Comparison of ENCODE assay signal across 32 cellular contexts in the genomic region with DNA sequence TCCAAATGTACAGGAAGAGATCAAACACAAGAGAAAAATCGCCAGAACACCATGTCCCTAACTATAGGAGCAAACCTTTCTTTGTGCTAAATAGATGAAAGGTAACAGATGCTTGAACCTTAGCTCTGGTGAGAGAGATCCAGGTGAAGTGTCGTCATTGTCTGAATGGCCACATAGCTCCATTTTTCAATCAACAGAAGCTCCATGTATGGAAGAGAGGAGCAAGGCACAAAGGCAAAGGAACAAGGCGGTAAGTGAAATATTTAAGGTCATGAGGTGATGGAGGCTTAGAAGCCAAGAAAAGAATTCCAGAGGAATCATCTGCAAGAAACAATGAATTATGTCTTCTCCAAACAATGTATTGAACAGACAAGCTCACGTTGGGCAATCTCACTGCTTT.
"Had no signal": no experiment of that assay in that cellular context is flagged by ENCODE, and none has a peak within 500 bp of the region (broad histone marks: within the 10 kb centered on the region; RNA-seq: fewer than 3 reads in every experiment).

No MANE protein-coding gene starts in this region.

- H3K4me3 ChIP-seq: left lung, lower lobe of right lung, mucosa of descending colon, pancreas, prostate gland, skin epidermis, stomach, suprapubic skin, thoracic aorta, tibial artery, uterus had no signal

- H3K36me3 Mint-ChIP-seq: immature natural killer cell; naive thymus-derived CD4-positive, alpha-beta T cell; natural killer cell treated with Interleukin-12 subunit alpha and Interleukin-12 subunit beta and Interleukin-15 and Interleukin-18, amount 100 ng/mL, for 72 hours had no signal

- H3K4me3 Mint-ChIP-seq: immature natural killer cell; naive thymus-derived CD4-positive, alpha-beta T cell; natural killer cell treated with Interleukin-12 subunit alpha and Interleukin-12 subunit beta and Interleukin-15 and Interleukin-18, amount 100 ng/mL, for 72 hours; neural crest cell; stimulated activated naive B cell treated with anti-CD40 and anti-IgM and Interleukin-4, amounts not matched to agents 10 μg/mL and 1 μg/mL and 100 μg/mL, for 72 hours; type B pancreatic cell had no signal

- H3K4me1 ChIP-seq: left lung, lower lobe of right lung, pancreas, prostate gland, tibial artery, uterus had no signal

- H3K27me3 ChIP-seq: left lung, pancreas, stomach, suprapubic skin, tibial artery, uterus had no signal

- H3K27me3 Mint-ChIP-seq: type B pancreatic cell had no signal

- H3K27ac Mint-ChIP-seq: natural killer cell treated with Interleukin-12 subunit alpha and Interleukin-12 subunit beta and Interleukin-15 and Interleukin-18, amount 100 ng/mL, for 72 hours; stimulated activated naive B cell treated with anti-CD40 and anti-IgM and Interleukin-4, amounts not matched to agents 10 μg/mL and 1 μg/mL and 100 μg/mL, for 72 hours; type B pancreatic cell had no signal

- H3K36me3 ChIP-seq: left lung, lower lobe of right lung, pancreas, prostate gland, stomach, suprapubic skin, thoracic aorta, tibial artery, uterus had no signal

- ATAC-seq: left colon; lower lobe of right lung; mucosa of descending colon; naive thymus-derived CD4-positive, alpha-beta T cell; natural killer cell treated with Interleukin-12 subunit alpha and Interleukin-12 subunit beta and Interleukin-15 and Interleukin-18, amount 100 ng/mL, for 72 hours; right cardiac atrium; sciatic nerve; stimulated activated naive B cell treated with anti-CD40 and anti-IgM and Interleukin-4, amounts not matched to agents 10 μg/mL and 1 μg/mL and 100 μg/mL, for 72 hours; stimulated activated naive CD8-positive, alpha-beta T cell treated with anti-CD3 and anti-CD28 coated beads, Interleukin-15, Interleukin-2, amounts not matched to agents 100 U/mL and 50 U/mL, for 24 hours had no signal

- H3K9me3 ChIP-seq: lower lobe of right lung, mucosa of descending colon, pancreas, prostate gland, suprapubic skin, thoracic aorta, tibial artery, uterus had no signal

- H3K4me1 Mint-ChIP-seq: immature natural killer cell; neural crest cell; stimulated activated naive B cell treated with anti-CD40 and anti-IgM and Interleukin-4, amounts not matched to agents 10 μg/mL and 1 μg/mL and 100 μg/mL, for 72 hours had no signal

- DNase-seq: hypothalamus; immature natural killer cell; kidney; left colon; left lung; lower lobe of right lung; mesendoderm; midbrain; mucosa of descending colon; naive thymus-derived CD4-positive, alpha-beta T cell; nucleus accumbens; pancreas; posterior cingulate gyrus; retina; right cardiac atrium; stimulated activated CD4-positive, alpha-beta T cell treated with anti-CD3 and anti-CD28 coated beads, Interleukin-12 subunit alpha, Interleukin-12 subunit beta, amount 100 ng/mL, for 4 hours; stimulated activated CD4-positive, alpha-beta T cell treated with anti-CD3 and anti-CD28 coated beads, Interleukin-15, amount 100 ng/mL, for 24 hours; stimulated activated CD4-positive, alpha-beta T cell treated with anti-CD3 and anti-CD28 coated beads, Interleukin-2, amount 100 ng/mL, for 24 hours; stimulated activated CD4-positive, alpha-beta T cell treated with anti-CD3 and anti-CD28 coated beads, Interleukin-4, amount 100 ng/mL, for 1 hour; stimulated activated naive B cell treated with anti-CD40 and anti-IgM and Interleukin-4, amounts not matched to agents 10 μg/mL and 1 μg/mL and 100 μg/mL, for 72 hours; stimulated activated naive CD8-positive, alpha-beta T cell treated with anti-CD3 and anti-CD28 coated beads, Interleukin-15, Interleukin-2, amounts not matched to agents 100 U/mL and 50 U/mL, for 24 hours; stomach; tibial artery; uterus had no signal

- H3K27ac ChIP-seq: left lung, lower lobe of right lung, pancreas, prostate gland, stomach, suprapubic skin, thoracic aorta, tibial artery, uterus had no signal
